In the genomic region with DNA sequence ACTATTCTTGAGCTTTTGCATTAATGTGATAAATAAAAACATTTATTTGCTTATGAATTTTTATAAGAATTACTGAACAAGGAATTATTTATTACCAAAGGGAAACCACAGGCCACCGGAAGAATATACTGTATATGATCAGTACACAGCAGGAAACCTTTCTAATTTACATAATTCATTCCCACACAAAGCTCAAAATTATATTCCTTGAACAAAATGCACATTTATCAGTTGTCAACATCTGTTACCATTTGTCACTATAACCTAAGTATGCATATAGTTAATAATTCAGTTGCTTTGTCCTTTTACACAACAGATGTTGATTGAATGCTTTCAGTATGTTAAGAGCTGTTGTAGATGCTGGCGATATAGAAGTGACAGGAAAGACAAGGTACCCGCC, we compare ENCODE assay signal across 19 cellular contexts. TPM values are rescaled to one million over a fixed set of nuclear protein-coding genes. Genes with fewer than 3 reads are reported as not detected.
A peak's percentile ranks its signal among the peaks of the same experiment; 100 is the strongest.
DNase-seq lines count a peak whose midpoint lies in the region; ATAC-seq, FAIRE-seq and TF ChIP-seq lines count a peak whose summit lies in the region.
"Had no signal": no experiment of that assay in that cellular context is flagged by ENCODE, and none has a peak within 500 bp of the region (broad histone marks: within the 10 kb centered on the region; RNA-seq: fewer than 3 reads in every experiment).

No MANE protein-coding gene starts in this region.

- H3K4me1 ChIP-seq in A673 (ENCODE audit: insufficient read depth, low read length, poor library complexity, severe bottlenecking): peaks cover 22% of the 10 kb centered on the region
- no peaks in the 10 kb centered on the region for H3K4me1 ChIP-seq in HepG2 (ENCODE audit: insufficient read depth, low read length)

- H3K9me3 Mint-ChIP-seq in T-cell (no peaks in the 10 kb centered on the region), glutamatergic neuron (ENCODE audit: unreplicated experiment) (no peaks in the 10 kb centered on the region)
- H3K9me3 Mint-ChIP-seq: H9 had no signal

- in situ Hi-C loops in HepG2 (cut with HindIII; ENCODE audit: extremely low pct_ligation_motif_present, low pct_unique_long_range_greater_than_20kb): no loop called here

- TF ChIP-seq CTCF in A673 (conservative IDR thresholded peaks at IDR 0.05; ENCODE audit: low read depth, low read length) (no peak), glutamatergic neuron (IDR thresholded peaks at IDR 0.05; ENCODE audit: partially characterized antibody, unreplicated experiment) (no peak), HepG2 (CRISPR knock-in tag; IDR thresholded peaks at IDR 0.05) (no peak)

- H3K27me3 ChIP-seq in A673 (replicated peaks; ENCODE audit: insufficient read depth, low read depth, low read length, poor library complexity) (no peaks in the 10 kb centered on the region), HepG2 (ENCODE audit: control insufficient read depth in 1 of 2, insufficient read depth in 2 of 2, low read length in 2 of 2) (no peaks in the 10 kb centered on the region)
- H3K27me3 ChIP-seq: BLaER1 had no signal

- H3K36me3 ChIP-seq in A673 (ENCODE audit: insufficient read depth, low read length, poor library complexity, severe bottlenecking) (peaks cover 19% of the 10 kb centered on the region), HepG2 (replicated peaks in 1 of 2; ENCODE audit: control insufficient read depth in 1 of 2, insufficient read depth in 2 of 2, low read length in 2 of 2) (peaks cover 2 to 16% of the 10 kb centered on the region in 2 experiments; a peak in 2 of 5 replicates)

- no peak for FAIRE-seq in HepG2 (lab: Jason Lieb, UNC)
- FAIRE-seq: GM12892, HTR-8/SVneo had no signal

- H3K4me3 Mint-ChIP-seq in T-cell (no peak overlapping the region), glutamatergic neuron (ENCODE audit: unreplicated experiment) (no peak overlapping the region)
- H3K4me3 Mint-ChIP-seq: H9 had no signal

- no peak overlapping the region for H3K4me3 ChIP-seq in A673 (ENCODE audit: low read depth, low read length, poor library complexity, severe bottlenecking)
- no peak overlapping the region for H3K4me3 ChIP-seq in HepG2 (replicated peaks in 1 of 3; ENCODE audit: insufficient read depth in 1 of 3, low read depth in 2 of 3, low read length in 3 of 3)
- H3K4me3 ChIP-seq: BLaER1 had no signal

- H3K27ac ChIP-seq in A673 (ENCODE audit: low read depth, low read length, poor library complexity, severe bottlenecking) (no peak overlapping the region), HepG2 (ENCODE audit: extremely low read length, insufficient read depth, low read length) (no peak overlapping the region)
- H3K27ac ChIP-seq: 22Rv1, BLaER1 had no signal

- over 99% methylated on average over 3 of the region's 3 CpGs for WGBS in HepG2 (ENCODE audit: low lambda C conversion rate)

- H2AFZ ChIP-seq in HepG2 (ENCODE audit: low read length): no peak overlapping the region

- ATAC-seq in T-cell (replicated peaks in 1 of 4) (no peak), HG03469 (IDR thresholded peaks at IDR 0.05; ENCODE audit: unreplicated experiment) (no peak), HepG2 (no peak), HG03196 (IDR thresholded peaks at IDR 0.05; ENCODE audit: unreplicated experiment) (no peak)

- H3K4me2 ChIP-seq in HepG2 (ENCODE audit: low read depth, low read length): no peak overlapping the region
- H3K4me2 ChIP-seq: BLaER1 had no signal

- TF ChIP-seq EP300 in HepG2 (IDR thresholded peaks at IDR 0.05; ENCODE audit: low read depth in 2 of 2, low read length in 2 of 2) (no peak), HepG2 (CRISPR knock-in tag; IDR thresholded peaks at IDR 0.05; ENCODE audit: borderline replicate concordance) (no peak)

- H3K4me1 Mint-ChIP-seq in T-cell (peaks cover 13 to 40% (median 28%) of the 10 kb centered on the region in 3 donors), glutamatergic neuron (ENCODE audit: low read depth, unreplicated experiment) (peaks cover 5% of the 10 kb centered on the region)
- H3K4me1 Mint-ChIP-seq: H9 had no signal

- CTCF ChIA-PET in A673 (lab: Charles Lee) (interaction anchor here (0.5 to 1.2 kb wide), 2 partner anchors 16 to 139 kb away, joined by 3 read pairs; no protein-coding TSS in a partner anchor), T-cell (lab: Charles Lee) (interaction anchor here (0.5 to 0.9 kb wide), 4 partner anchors 57 to 888 kb away, joined by 3 to 5 read pairs (median 4); no protein-coding TSS in a partner anchor), HepG2 (lab: Yijun Ruan, JAX; ENCODE audit: low intra/inter-chr PET ratio, low total read pairs) (no interaction called here)

- peak; percentile 16 for DNase-seq in DMS 273 (lab: John Stamatoyannopoulos, UW; ENCODE audit: unreplicated experiment)
- no peak for DNase-seq in DMS 273 treated with DMSO at 0.1 percent for 48 hours (lab: John Stamatoyannopoulos, UW)
- peak; percentile 70 for DNase-seq in A673 (ENCODE audit: low spot score)
- no peak for DNase-seq in T-cell
- no peak for DNase-seq in glutamatergic neuron
- no peak for DNase-seq in HepG2 (ENCODE audit: low spot score)
- DNase-seq: AML-193, Calu3, DMS153, DND-41, GDM1, GOT3, H9 had no signal

- H3K79me2 ChIP-seq in HepG2 (ENCODE audit: insufficient read depth, low read length): no peaks in the 10 kb centered on the region

- TF ChIP-seq POLR2A in HepG2 (IDR thresholded peaks at IDR 0.05; ENCODE audit: insufficient read depth in 1 of 2, low read depth in 2 of 2, low read length in 2 of 2): no peak

- no peak for TF ChIP-seq RAD21 in HepG2 (CRISPR knock-in tag; IDR thresholded peaks at IDR 0.05)

- no peaks in the 10 kb centered on the region for H4K20me1 ChIP-seq in HepG2 (ENCODE audit: insufficient read depth, low read length)
- H4K20me1 ChIP-seq: BLaER1 had no signal

- POLR2A ChIA-PET in A673 (lab: Charles Lee; ENCODE audit: low non-redundant PET) (interaction anchor here (0.9 kb wide), 1 partner anchor 29 kb away, joined by 3 read pairs; no protein-coding TSS in a partner anchor), T-cell (lab: Charles Lee) (no interaction called here), HepG2 (lab: Yijun Ruan, JAX) (no interaction called here)

- no peak overlapping the region for H3K9ac ChIP-seq in HepG2 (ENCODE audit: insufficient read depth, low read depth, low read length)
- H3K9ac ChIP-seq: BLaER1 had no signal

- H3K27me3 Mint-ChIP-seq in T-cell (no peaks in the 10 kb centered on the region), glutamatergic neuron (ENCODE audit: unreplicated experiment) (no peaks in the 10 kb centered on the region)

- peaks cover 19% of the 10 kb centered on the region for H3K36me3 Mint-ChIP-seq in T-cell
- H3K36me3 Mint-ChIP-seq in glutamatergic neuron (ENCODE audit: unreplicated experiment): peaks cover 4% of the 10 kb centered on the region

- intact Hi-C loops in A673 (cut with micrococcal nuclease; ENCODE audit: unreplicated experiment) (no loop called here), HepG2 (cut with micrococcal nuclease; ENCODE audit: unreplicated experiment) (no loop called here)

- H3K27ac Mint-ChIP-seq in T-cell (peak overlapping the region; percentile 62 to 73), glutamatergic neuron (ENCODE audit: unreplicated experiment) (peak overlapping the region; percentile 56)
- H3K27ac Mint-ChIP-seq: H9 had no signal

- no peaks in the 10 kb centered on the region for H3K9me3 ChIP-seq in A673 (ENCODE audit: low read depth, low read length, poor library complexity, severe bottlenecking)
- no peaks in the 10 kb centered on the region for H3K9me3 ChIP-seq in HepG2 (ENCODE audit: low read length)
- H3K9me3 ChIP-seq: BLaER1 had no signal

- BruUV-seq in A673 (replicated peaks; lab: Mats Ljungman, UMichigan) (no TSS peak), HepG2 (replicated peaks; lab: Mats Ljungman, UMichigan) (no TSS peak)

RNA-seq across cellular contexts. Expression of gene VPS45, which starts 27.2 kb away (rescaled TPM):
- 50.3 and 51.3 TPM in 2 replicates for total RNA-seq in A673 (2021)
- total RNA-seq in T-cell: 10 to 100 TPM; 24.9 to 30.7 (median 28.0) TPM
- 60.0 TPM for total RNA-seq in glutamatergic neuron (ENCODE audit: unreplicated experiment)
- total RNA-seq in HepG2 (2016; rRNA removed; fragmentation: Illumina TruSeq; extraction: Trizol): 25.2 and 26.5 TPM in 2 replicates
- 8.0 TPM in 2 replicates for total RNA-seq in HepG2 (2016; cell fraction: cytosol; rRNA removed; fragmentation: Illumina TruSeq; extraction: Trizol; ENCODE audit: low read depth)
- total RNA-seq in HepG2 (2016; cell fraction: insoluble cytoplasmic fraction; rRNA removed; fragmentation: Illumina TruSeq; extraction: Trizol): 25.8 and 26.0 TPM in 2 replicates
- total RNA-seq in HepG2 (2016; cell fraction: membrane; rRNA removed; fragmentation: Illumina TruSeq; extraction: Trizol): 10.8 and 11.3 TPM in 2 replicates
- 38.6 and 41.0 TPM in 2 replicates for total RNA-seq in HepG2 (2016; cell fraction: nucleus; rRNA removed; fragmentation: Illumina TruSeq; extraction: Trizol)
- 13.7 and 15.2 TPM in 2 replicates for polyA plus RNA-seq in HepG2 (2011; rRNA removed)
- 6.1 and 7.0 TPM in 2 replicates for polyA plus RNA-seq in HepG2 (2011; cell fraction: cytosol; rRNA removed)
- 20.0 and 25.9 TPM in 2 replicates for polyA plus RNA-seq in HepG2 (2011; cell fraction: nucleus; rRNA removed)
- polyA plus RNA-seq in HepG2 (2012): 11.5 and 12.2 TPM in 2 replicates
- polyA plus RNA-seq in HepG2 (2016; cell fraction: cytosol; fragmentation: Illumina TruSeq; extraction: Trizol; ENCODE audit: low read depth): 3.5 and 3.6 TPM in 2 replicates
- 23.3 and 24.2 TPM in 2 replicates for polyA plus RNA-seq in HepG2 (2016; cell fraction: insoluble cytoplasmic fraction; fragmentation: Illumina TruSeq; extraction: Trizol; ENCODE audit: low read depth)
- 6.7 and 6.9 TPM in 2 replicates for polyA plus RNA-seq in HepG2 (2016; cell fraction: membrane; fragmentation: Illumina TruSeq; extraction: Trizol; ENCODE audit: low read depth)
- 31.9 and 37.1 TPM in 2 replicates for polyA plus RNA-seq in HepG2 (2016; cell fraction: nucleus; fragmentation: Illumina TruSeq; extraction: Trizol; ENCODE audit: insufficient read depth, low read depth)
- 5.9 and 24.6 TPM in 2 replicates for polyA minus RNA-seq in HepG2 (2011; rRNA and poly(A)+ RNA removed; ENCODE audit: low replicate concordance)
- polyA minus RNA-seq in HepG2 (2011; cell fraction: cytosol; rRNA and poly(A)+ RNA removed): 5.8 and 6.3 TPM in 2 replicates
- 51.5 and 69.6 TPM in 2 replicates for polyA minus RNA-seq in HepG2 (2011; cell fraction: nucleus; rRNA and poly(A)+ RNA removed)

RNA-seq across cellular contexts. Expression of gene PLEKHO1, which starts 55.0 kb away (rescaled TPM):
- total RNA-seq in A673 (2021): 67.2 and 73.1 TPM in 2 replicates
- total RNA-seq in T-cell: 100 to 1,000 TPM in 3 of 5 donors, 10 to 100 TPM in 2; 68.9 to 183 (median 154) TPM
- total RNA-seq in glutamatergic neuron (ENCODE audit: unreplicated experiment): 142 TPM
- total RNA-seq in HepG2 (2016; rRNA removed; fragmentation: Illumina TruSeq; extraction: Trizol): 9.0 and 10.1 TPM in 2 replicates
- total RNA-seq in HepG2 (2016; cell fraction: cytosol; rRNA removed; fragmentation: Illumina TruSeq; extraction: Trizol; ENCODE audit: low read depth): 11.3 and 11.7 TPM in 2 replicates
- total RNA-seq in HepG2 (2016; cell fraction: insoluble cytoplasmic fraction; rRNA removed; fragmentation: Illumina TruSeq; extraction: Trizol): 8.0 and 10.1 TPM in 2 replicates
- total RNA-seq in HepG2 (2016; cell fraction: membrane; rRNA removed; fragmentation: Illumina TruSeq; extraction: Trizol): 16.5 and 22.8 TPM in 2 replicates
- 6.0 and 7.8 TPM in 2 replicates for total RNA-seq in HepG2 (2016; cell fraction: nucleus; rRNA removed; fragmentation: Illumina TruSeq; extraction: Trizol)
- 9.8 and 14.0 TPM in 2 replicates for polyA plus RNA-seq in HepG2 (2011; rRNA removed)
- 7.3 and 7.8 TPM in 2 replicates for polyA plus RNA-seq in HepG2 (2011; cell fraction: cytosol; rRNA removed)
- polyA plus RNA-seq in HepG2 (2011; cell fraction: nucleus; rRNA removed): 14.5 and 15.1 TPM in 2 replicates
- 5.0 and 7.1 TPM in 2 replicates for polyA plus RNA-seq in HepG2 (2012)
- 14.3 and 15.3 TPM in 2 replicates for polyA plus RNA-seq in HepG2 (2016; cell fraction: cytosol; fragmentation: Illumina TruSeq; extraction: Trizol; ENCODE audit: low read depth)
- polyA plus RNA-seq in HepG2 (2016; cell fraction: insoluble cytoplasmic fraction; fragmentation: Illumina TruSeq; extraction: Trizol; ENCODE audit: low read depth): 9.3 and 10.6 TPM in 2 replicates
- polyA plus RNA-seq in HepG2 (2016; cell fraction: membrane; fragmentation: Illumina TruSeq; extraction: Trizol; ENCODE audit: low read depth): 17.5 and 25.2 TPM in 2 replicates
- polyA plus RNA-seq in HepG2 (2016; cell fraction: nucleus; fragmentation: Illumina TruSeq; extraction: Trizol; ENCODE audit: insufficient read depth, low read depth): 13.1 and 14.2 TPM in 2 replicates
- 1.4 and 7.6 TPM in 2 replicates for polyA minus RNA-seq in HepG2 (2011; rRNA and poly(A)+ RNA removed; ENCODE audit: low replicate concordance)
- polyA minus RNA-seq in HepG2 (2011; cell fraction: cytosol; rRNA and poly(A)+ RNA removed): 3.5 and 4.0 TPM in 2 replicates
- polyA minus RNA-seq in HepG2 (2011; cell fraction: nucleus; rRNA and poly(A)+ RNA removed): 4.4 and 5.0 TPM in 2 replicates

Comparison
In these comparisons a context has a peak if more than half of its experiments do, and no peak if none do; other contexts are left out.
1. DNase-seq: peak in DMS 273 (single experiment) and A673 (single experiment); none in DMS 273 treated with DMSO at 0.1 percent for 48 hours (single experiment), T-cell (0 of 34), glutamatergic neuron (single experiment) and HepG2 (single experiment).